In genomic region chr18:21550510-21550970, GRCh38 we compare ENCODE assay signal across 1 cellular context.
TF ChIP-seq lines count a peak whose summit lies in the region.

No MANE protein-coding gene starts in this region.

TF ChIP-seq in HepG2, 621 proteins besides CTCF, POLR2A, EP300 and RAD21 (continued from another document and continues in another):
- no peak for TF ChIP-seq ZBTB40 (IDR thresholded peaks at IDR 0.05)
- TF ChIP-seq ZBTB40 (CRISPR knock-in tag; IDR thresholded peaks at IDR 0.05) = 0 out of 2 replicates have a peak, but pooled peaks have one; percentile 38
- TF ChIP-seq ZNF451 (CRISPR knock-in tag; IDR thresholded peaks at IDR 0.05) = no peak
- peak in 1 of 2 experiments; percentile 62; a peak in 1 of 4 replicates for TF ChIP-seq ATF4 (CRISPR knock-in tag; IDR thresholded peaks at IDR 0.05)
- TF ChIP-seq MYC (CRISPR knock-in tag; IDR thresholded peaks at IDR 0.05; ENCODE audit: borderline replicate concordance) = peak; percentile 79
- TF ChIP-seq SYNCRIP (IDR thresholded peaks at IDR 0.05; ENCODE audit: insufficient read depth, low read depth, low read length) = no peak
- peak; percentile 82 for TF ChIP-seq TFDP1 (CRISPR knock-in tag; IDR thresholded peaks at IDR 0.05; ENCODE audit: borderline replicate concordance)
- TF ChIP-seq CCDC6 (CRISPR knock-in tag; IDR thresholded peaks at IDR 0.05) = no peak; the same call in 1 of the 2 replicates
- peak; percentile 94 for TF ChIP-seq LCORL (IDR thresholded peaks at IDR 0.05)
- TF ChIP-seq LCORL (CRISPR knock-in tag; IDR thresholded peaks at IDR 0.05) = peak; percentile 87
- peak; percentile 90 for TF ChIP-seq TFE3 (CRISPR knock-in tag; IDR thresholded peaks at IDR 0.05)
- peak; percentile 20; the same call in 1 of the 2 replicates for TF ChIP-seq SMARCC2 (IDR thresholded peaks at IDR 0.05)
- peak; percentile 77 for TF ChIP-seq RERE (CRISPR knock-in tag; IDR thresholded peaks at IDR 0.05; ENCODE audit: low read depth)
- 0 out of 2 replicates have a peak, but pooled peaks have one; percentile 52 for TF ChIP-seq ZNF224 (CRISPR knock-in tag; IDR thresholded peaks at IDR 0.05)
- no peak for TF ChIP-seq SOX6 (IDR thresholded peaks at IDR 0.05)
- TF ChIP-seq SOX6 (CRISPR knock-in tag; IDR thresholded peaks at IDR 0.05) = peak; percentile 98
- no peak for TF ChIP-seq ZNF234 (CRISPR knock-in tag; conservative IDR thresholded peaks at IDR 0.05)
- peak; percentile 61 for TF ChIP-seq TARDBP (CRISPR knock-in tag; IDR thresholded peaks at IDR 0.05)
- TF ChIP-seq MAFF (IDR thresholded peaks at IDR 0.05; ENCODE audit: low read depth, low read length) = no peak
- TF ChIP-seq CHCHD3 (CRISPR knock-in tag; IDR thresholded peaks at IDR 0.05) = no peak
- peak; percentile 44; the same call in 1 of the 2 replicates for TF ChIP-seq MTA1 (CRISPR knock-in tag; IDR thresholded peaks at IDR 0.05; ENCODE audit: borderline replicate concordance)
- peak; percentile 94 for TF ChIP-seq SALL1 (CRISPR knock-in tag; IDR thresholded peaks at IDR 0.05)
- peak; percentile 30; the same call in 1 of the 2 replicates for TF ChIP-seq MIER3 (CRISPR knock-in tag; IDR thresholded peaks at IDR 0.05; ENCODE audit: borderline replicate concordance)
- TF ChIP-seq GABPB1 (CRISPR knock-in tag; IDR thresholded peaks at IDR 0.05) = no peak; the same call in 1 of the 2 replicates
- peak; percentile 68; the same call in 1 of the 2 replicates for TF ChIP-seq RXRA (CRISPR knock-in tag; IDR thresholded peaks at IDR 0.05)
- peak; percentile 66; the same call in 1 of the 2 replicates for TF ChIP-seq MLX (CRISPR knock-in tag; IDR thresholded peaks at IDR 0.05)
- peak; percentile 59; the same call in 1 of the 2 replicates for TF ChIP-seq HOXA3 (CRISPR knock-in tag; IDR thresholded peaks at IDR 0.05)
- peak; percentile 82 for TF ChIP-seq ARNTL (CRISPR knock-in tag; IDR thresholded peaks at IDR 0.05)
- peak; percentile 96 for TF ChIP-seq HNF4A (CRISPR knock-in tag; IDR thresholded peaks at IDR 0.05)
- TF ChIP-seq MIXL1 (CRISPR knock-in tag; IDR thresholded peaks at IDR 0.05) = peak; percentile 89
- peak; percentile 34; the same call in 1 of the 2 replicates for TF ChIP-seq ZNF281 (CRISPR knock-in tag; IDR thresholded peaks at IDR 0.05; ENCODE audit: borderline replicate concordance)
- peak; percentile 24 for TF ChIP-seq FOSL2 (CRISPR knock-in tag; IDR thresholded peaks at IDR 0.05)
- TF ChIP-seq SP1 (IDR thresholded peaks at IDR 0.05) = no peak
- no peak for TF ChIP-seq SP1 (CRISPR knock-in tag; IDR thresholded peaks at IDR 0.05)
